1 cellular context compared by ENCODE assay signal in the genomic region with DNA sequence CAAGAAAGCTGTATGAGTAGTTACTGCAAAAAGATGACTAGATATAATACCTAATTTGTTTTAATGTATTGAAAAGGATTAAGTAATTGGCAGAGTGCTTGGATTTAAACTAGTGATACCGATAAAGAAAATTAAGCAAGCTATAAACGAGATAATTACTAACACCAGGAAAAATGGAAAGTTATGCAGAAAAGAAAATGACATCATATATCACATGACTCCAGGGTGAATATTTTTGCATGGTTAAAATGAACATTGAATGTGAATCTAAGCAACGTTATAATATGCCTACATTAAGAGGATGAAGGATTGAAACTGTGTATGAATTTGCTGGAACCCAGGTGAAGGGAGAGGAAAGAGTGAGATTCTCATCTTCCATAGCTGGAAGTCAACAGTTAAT.
TF ChIP-seq lines count a peak whose summit lies in the region.

No MANE protein-coding gene starts in this region.

TF ChIP-seq in HepG2, 621 proteins besides CTCF, POLR2A, EP300 and RAD21:
- peak; percentile 60 for TF ChIP-seq ATF7 (IDR thresholded peaks at IDR 0.05)
- no peak for TF ChIP-seq ATF7 (CRISPR knock-in tag; IDR thresholded peaks at IDR 0.05)
- TF ChIP-seq MIER2 (CRISPR knock-in tag; IDR thresholded peaks at IDR 0.05), result no peak
TF ChIP-seq in HepG2: peak in this region for 1.
